Comparison of ENCODE assay signal across 1 cellular context in genomic region chr1:227543283-227544066, GRCh38.
TF ChIP-seq lines count a peak whose summit lies in the region.

No MANE protein-coding gene starts in this region.

TF ChIP-seq in SK-N-SH, 30 proteins besides CTCF, POLR2A, EP300 and RAD21 (continued from another document):
- TF ChIP-seq, protein P1, sequence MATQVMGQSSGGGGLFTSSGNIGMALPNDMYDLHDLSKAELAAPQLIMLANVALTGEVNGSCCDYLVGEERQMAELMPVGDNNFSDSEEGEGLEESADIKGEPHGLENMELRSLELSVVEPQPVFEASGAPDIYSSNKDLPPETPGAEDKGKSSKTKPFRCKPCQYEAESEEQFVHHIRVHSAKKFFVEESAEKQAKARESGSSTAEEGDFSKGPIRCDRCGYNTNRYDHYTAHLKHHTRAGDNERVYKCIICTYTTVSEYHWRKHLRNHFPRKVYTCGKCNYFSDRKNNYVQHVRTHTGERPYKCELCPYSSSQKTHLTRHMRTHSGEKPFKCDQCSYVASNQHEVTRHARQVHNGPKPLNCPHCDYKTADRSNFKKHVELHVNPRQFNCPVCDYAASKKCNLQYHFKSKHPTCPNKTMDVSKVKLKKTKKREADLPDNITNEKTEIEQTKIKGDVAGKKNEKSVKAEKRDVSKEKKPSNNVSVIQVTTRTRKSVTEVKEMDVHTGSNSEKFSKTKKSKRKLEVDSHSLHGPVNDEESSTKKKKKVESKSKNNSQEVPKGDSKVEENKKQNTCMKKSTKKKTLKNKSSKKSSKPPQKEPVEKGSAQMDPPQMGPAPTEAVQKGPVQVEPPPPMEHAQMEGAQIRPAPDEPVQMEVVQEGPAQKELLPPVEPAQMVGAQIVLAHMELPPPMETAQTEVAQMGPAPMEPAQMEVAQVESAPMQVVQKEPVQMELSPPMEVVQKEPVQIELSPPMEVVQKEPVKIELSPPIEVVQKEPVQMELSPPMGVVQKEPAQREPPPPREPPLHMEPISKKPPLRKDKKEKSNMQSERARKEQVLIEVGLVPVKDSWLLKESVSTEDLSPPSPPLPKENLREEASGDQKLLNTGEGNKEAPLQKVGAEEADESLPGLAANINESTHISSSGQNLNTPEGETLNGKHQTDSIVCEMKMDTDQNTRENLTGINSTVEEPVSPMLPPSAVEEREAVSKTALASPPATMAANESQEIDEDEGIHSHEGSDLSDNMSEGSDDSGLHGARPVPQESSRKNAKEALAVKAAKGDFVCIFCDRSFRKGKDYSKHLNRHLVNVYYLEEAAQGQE (IDR thresholded peaks at IDR 0.05; ENCODE audit: low read depth, low read length), result no peak
- TF ChIP-seq RCOR1 (IDR thresholded peaks at IDR 0.05; ENCODE audit: low read length), result no peak
TF ChIP-seq in SK-N-SH: peak in this region for 0.
